ENCODE assay signal across 12 cellular contexts in the genomic region with DNA sequence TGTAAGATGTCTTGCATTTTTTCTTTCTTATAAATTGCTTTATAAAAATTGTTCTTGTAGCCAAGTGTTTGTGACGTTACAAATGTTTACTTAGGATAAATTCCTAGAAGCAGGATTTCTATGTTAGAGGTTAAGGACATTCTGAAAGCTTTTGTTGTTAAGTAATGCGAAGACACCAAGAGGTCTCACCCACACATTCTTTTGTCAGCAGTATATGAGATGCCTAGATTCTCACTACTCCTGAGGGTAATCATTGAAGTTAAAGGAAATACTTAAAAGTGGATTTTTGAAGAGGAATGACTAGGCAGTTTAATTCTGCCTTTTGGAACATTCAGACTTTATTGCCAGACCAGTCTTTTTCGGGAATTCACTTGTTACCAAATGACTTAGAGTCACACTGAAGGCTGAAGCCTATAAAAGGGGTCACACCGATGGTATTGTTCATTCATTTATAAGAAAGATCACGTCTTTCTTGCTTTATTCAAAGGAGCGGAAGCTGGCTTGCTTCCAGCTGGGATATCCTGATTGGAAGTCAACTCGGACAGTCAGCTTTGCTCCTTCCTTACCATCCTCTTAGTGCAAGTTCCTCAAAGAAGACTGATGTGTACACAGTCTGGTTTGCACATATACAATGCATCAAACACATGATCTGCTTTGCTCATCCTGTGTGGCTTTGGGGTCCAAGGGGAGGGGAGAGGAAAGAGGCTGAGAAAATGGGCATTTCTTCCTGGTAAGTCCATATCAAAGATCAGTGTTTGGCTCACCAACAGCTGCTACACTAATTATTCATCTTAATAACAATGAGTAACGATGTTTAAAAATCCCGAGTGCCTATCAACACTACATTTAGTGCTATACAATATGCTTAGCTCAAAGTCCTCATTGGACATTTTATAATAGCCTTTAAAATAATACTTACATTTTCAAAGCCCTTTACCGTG.
DNase-seq lines count a peak whose midpoint lies in the region; ATAC-seq and TF ChIP-seq lines count a peak whose summit lies in the region.
"Had no signal": no experiment of that assay in that cellular context is flagged by ENCODE, and none has a peak within 500 bp of the region (broad histone marks: within the 10 kb centered on the region; RNA-seq: fewer than 3 reads in every experiment).

No MANE protein-coding gene starts in this region.

- intact Hi-C loops in posterior cingulate gyrus (cut with DNase I): loop anchor here (5.0 kb wide), 1 partner anchor 568 kb away; no protein-coding TSS in a partner anchor

- DNase-seq in G401 (ENCODE audit: low spot score) (peak; percentile 70), SJSA1 (ENCODE audit: low read depth in 1 of 2, low spot score in 2 of 2) (peak in 1 of 2 experiments; percentile 67), fibroblast of pulmonary artery (ENCODE audit: low read depth) (peak; percentile 57), renal cortical epithelial cell (ENCODE audit: low read depth) (peak; percentile 67), GDM1 (lab: John Stamatoyannopoulos, UW) (no peak), posterior cingulate gyrus (no peak)
- DNase-seq: KG1, NCI-H2227 treated with DMSO at 0.1 percent for 48 hours, substantia nigra had no signal

- no peak for TF ChIP-seq CTCF in fibroblast of pulmonary artery (IDR thresholded peaks at IDR 0.05; ENCODE audit: low read length, missing control alignments)

- no peaks in the 10 kb centered on the region for H3K27me3 ChIP-seq in SJSA1 (replicated peaks)

- H3K4me3 ChIP-seq in SJSA1 (no peak overlapping the region), fibroblast of pulmonary artery (replicated peaks; ENCODE audit: low read depth, low read length) (no peak overlapping the region)

- H3K4me1 ChIP-seq in SJSA1 (replicated peaks): peaks cover 29% of the 10 kb centered on the region

- H3K36me3 ChIP-seq in SJSA1: no peaks in the 10 kb centered on the region

- in situ Hi-C loops in G401 (cut with HindIII; ENCODE audit: low sequenced_read_pairs): loop anchor here (25.0 kb wide), 1 partner anchor 138 kb away; no protein-coding TSS in a partner anchor

- H3K9me3 ChIP-seq in SJSA1 (replicated peaks): no peaks in the 10 kb centered on the region

- ATAC-seq in GM21576 (IDR thresholded peaks at IDR 0.05; ENCODE audit: unreplicated experiment) (no peak), HG03378 (IDR thresholded peaks at IDR 0.05; ENCODE audit: unreplicated experiment) (no peak)
- ATAC-seq: esophagus mucosa had no signal

- H3K27ac ChIP-seq in SJSA1: peak overlapping the region; percentile 57

Comparison
In these comparisons a context has a peak if more than half of its experiments do, and no peak if none do; other contexts are left out.
1. DNase-seq: peak in G401 (single experiment), fibroblast of pulmonary artery (single experiment) and renal cortical epithelial cell (single experiment); none in GDM1 (single experiment) and posterior cingulate gyrus (0 of 10).